In genomic region chr10:103715430-103715829, GRCh38 we compare ENCODE assay signal across 12 cellular contexts.
DNase-seq lines count a peak whose midpoint lies in the region; ATAC-seq and TF ChIP-seq lines count a peak whose summit lies in the region.
"Had no signal": no experiment of that assay in that cellular context is flagged by ENCODE, and none has a peak within 500 bp of the region (broad histone marks: within the 10 kb centered on the region; RNA-seq: fewer than 3 reads in every experiment).

No MANE protein-coding gene starts in this region.

- no peaks in the 10 kb centered on the region for H3K27me3 ChIP-seq in right atrium auricular region
- no peaks in the 10 kb centered on the region for H3K27me3 ChIP-seq in tibial nerve
- H3K27me3 ChIP-seq: left lung had no signal

- no peaks in the 10 kb centered on the region for H3K36me3 ChIP-seq in right atrium auricular region
- no peaks in the 10 kb centered on the region for H3K36me3 ChIP-seq in tibial nerve
- H3K36me3 ChIP-seq: left lung had no signal

- H3K9me3 Mint-ChIP-seq in chondrocyte (ENCODE audit: low read depth), result no peaks in the 10 kb centered on the region

- no peak for ATAC-seq in Right ventricle myocardium superior (ENCODE audit: poor library complexity)
- no peak for ATAC-seq in left ventricle myocardium superior
- ATAC-seq: left lung had no signal

- peaks cover 3% of the 10 kb centered on the region for H3K4me1 Mint-ChIP-seq in chondrocyte (ENCODE audit: low read depth)

- TF ChIP-seq CTCF in right atrium auricular region (IDR thresholded peaks at IDR 0.05) (no peak), tibial nerve (IDR thresholded peaks at IDR 0.05) (no peak), chondrocyte (IDR thresholded peaks at IDR 0.05) (no peak)

- H3K27ac Mint-ChIP-seq in chondrocyte (ENCODE audit: unreplicated experiment), result no peak overlapping the region

- peaks cover 1% of the 10 kb centered on the region for H3K27me3 Mint-ChIP-seq in chondrocyte (ENCODE audit: low read depth)

- H3K36me3 Mint-ChIP-seq in chondrocyte (ENCODE audit: low read depth), result no peaks in the 10 kb centered on the region

- H3K9me3 ChIP-seq in right atrium auricular region (no peaks in the 10 kb centered on the region), tibial nerve (no peaks in the 10 kb centered on the region)
- H3K9me3 ChIP-seq: left lung had no signal

- 32 to 50% methylated on average over 5 to 8 of the region's 8 CpGs for whole genome bisulfite sequencing in tibial nerve, 2 donors

- TF ChIP-seq POLR2A in tibial nerve (IDR thresholded peaks at IDR 0.05), result no peak

- H3K4me3 Mint-ChIP-seq in chondrocyte (ENCODE audit: unreplicated experiment), result no peak overlapping the region

- no peak overlapping the region for H3K4me3 ChIP-seq in right atrium auricular region
- H3K4me3 ChIP-seq in tibial nerve, result no peak overlapping the region
- H3K4me3 ChIP-seq: left lung had no signal

- TF ChIP-seq EP300 in tibial nerve (IDR thresholded peaks at IDR 0.05), result peak in 1 of 2 donors; percentile 65

- intact Hi-C loops in Right ventricle myocardium superior (cut with DNase I), result no loop called here
- intact Hi-C loops in left ventricle myocardium superior (cut with micrococcal nuclease), result loop anchor here (2.0 kb wide), 1 partner anchor 143 kb away; no protein-coding TSS in a partner anchor

- H3K4me1 ChIP-seq in right atrium auricular region (no peaks in the 10 kb centered on the region), tibial nerve (peaks cover 0 to 82% (median 38%) of the 10 kb centered on the region in 4 donors)
- H3K4me1 ChIP-seq: left lung had no signal

- peak; percentile 37 for DNase-seq in Right ventricle myocardium superior
- DNase-seq in right atrium auricular region (ENCODE audit: low spot score), result no peak
- peak; percentile 85 for DNase-seq in astrocyte of the hippocampus (ENCODE audit: low read depth, low spot score)
- DNase-seq in left ventricle myocardium superior, result peak; percentile 22
- DNase-seq in tibial nerve (ENCODE audit: low spot score in 2 of 2), result no peak
- DNase-seq in midbrain (lab: John Stamatoyannopoulos, UW), result no peak
- no peak for DNase-seq in KG1 (lab: John Stamatoyannopoulos, UW)
- no peak for DNase-seq in chondrocyte (ENCODE audit: low spot score)
- DNase-seq: activated naive CD4-positive, alpha-beta T cell treated with Interleukin-2 at 50 U/mL for 16 hours; NCI-H187 treated with DMSO at 0.1 percent for 48 hours had no signal

- no peak overlapping the region for H3K27ac ChIP-seq in right atrium auricular region
- H3K27ac ChIP-seq in tibial nerve, result peak overlapping the region; percentile 54 to 84 (median 70)
- H3K27ac ChIP-seq: 22Rv1, left lung had no signal

Comparison
In these comparisons a context has a peak if more than half of its experiments do, and no peak if none do; other contexts are left out.
1. DNase-seq: peak in Right ventricle myocardium superior (single experiment), astrocyte of the hippocampus (single experiment) and left ventricle myocardium superior (single experiment); none in right atrium auricular region (single experiment), tibial nerve (0 of 2), midbrain (single experiment), KG1 (single experiment) and chondrocyte (single experiment).
2. H3K27ac ChIP-seq: peak in tibial nerve (4 of 4); none in right atrium auricular region (0 of 2).